9 cellular contexts compared by ENCODE assay signal in the genomic region with DNA sequence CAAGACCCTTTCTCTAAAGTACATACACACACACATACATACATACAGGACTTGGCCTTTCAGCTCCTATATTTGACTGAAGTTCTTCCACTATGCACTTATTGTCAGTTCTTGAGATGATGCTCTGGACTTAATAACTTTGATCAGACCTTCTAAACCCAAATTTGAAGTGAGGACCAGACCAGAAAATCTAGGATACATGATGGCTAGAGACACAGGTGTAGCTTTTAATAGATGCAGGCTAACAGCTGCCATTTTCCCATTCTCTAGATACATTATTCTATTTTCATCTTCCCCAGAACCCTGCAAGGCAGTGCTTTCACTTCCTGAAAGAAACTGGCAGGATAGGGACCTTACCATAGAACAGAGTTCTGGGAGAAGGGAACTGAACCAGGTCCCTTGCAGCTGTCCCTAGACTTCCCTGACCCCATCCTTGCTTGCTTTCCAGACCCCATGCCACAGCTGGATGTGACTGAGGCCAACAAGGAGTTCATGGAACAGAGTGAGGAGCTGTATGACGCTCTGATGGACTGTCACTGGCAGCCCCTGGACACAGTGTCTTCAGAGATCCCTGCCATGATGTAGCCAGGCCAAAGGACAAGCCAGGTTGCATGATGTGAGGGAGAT. TPM values are rescaled to one million over a fixed set of nuclear protein-coding genes. Genes with fewer than 3 reads are reported as not detected.
DNase-seq lines count a peak whose midpoint lies in the region; ATAC-seq, FAIRE-seq and TF ChIP-seq lines count a peak whose summit lies in the region.
"Had no signal": no experiment of that assay in that cellular context is flagged by ENCODE, and none has a peak within 500 bp of the region (broad histone marks: within the 10 kb centered on the region; RNA-seq: fewer than 3 reads in every experiment).

No MANE protein-coding gene starts in this region.

- no peak for TF ChIP-seq EP300 in A549 (IDR thresholded peaks at IDR 0.05)

- H3K27ac Mint-ChIP-seq in dendritic cell treated with granulocyte-macrophage colony-stimulating factor and Interleukin-4, amounts not matched to agents 40 ng/mL and 50 ng/mL, for 4 days: peak overlapping the region; percentile 48

- TF ChIP-seq RAD21 in A549 (conservative IDR thresholded peaks at IDR 0.05 in 1 of 2, IDR thresholded peaks at IDR 0.05 in 1 of 2): no peak

- H3K4me1 Mint-ChIP-seq in dendritic cell treated with granulocyte-macrophage colony-stimulating factor and Interleukin-4, amounts not matched to agents 40 ng/mL and 50 ng/mL, for 4 days (ENCODE audit: low read depth): peaks cover 41% of the 10 kb centered on the region

- intact Hi-C loops in dendritic cell treated with granulocyte-macrophage colony-stimulating factor and Interleukin-4, amounts not matched to agents 40 ng/mL and 50 ng/mL, for 4 days (cut with micrococcal nuclease): no loop called here

- POLR2A ChIA-PET in A549 (lab: Yijun Ruan, JAX): no interaction called here

- peak; percentile 43 for TF ChIP-seq POLR2A in A549 (IDR thresholded peaks at IDR 0.05; ENCODE audit: low read length)
- peak; percentile 55 for TF ChIP-seq POLR2A in GM18505 (IDR thresholded peaks at IDR 0.05; ENCODE audit: borderline replicate concordance, extremely low read depth, insufficient read depth, insufficient read length)

- CTCF ChIA-PET in A549 (lab: Yijun Ruan, JAX): interaction anchor here (0.9 kb wide), 1 partner anchor 59 kb away, joined by 4 read pairs; no protein-coding TSS in a partner anchor

- 67% methylated on average over 1 of the region's 1 CpG for WGBS in A549 (ENCODE audit: missing lambda C conversion rate)

- peaks cover 92% of the 10 kb centered on the region for H3K36me3 Mint-ChIP-seq in dendritic cell treated with granulocyte-macrophage colony-stimulating factor and Interleukin-4, amounts not matched to agents 40 ng/mL and 50 ng/mL, for 4 days (ENCODE audit: low read depth)

- no peak for DNase-seq in A549 (ENCODE audit: low read depth in 1 of 2, low spot score in 1 of 2)
- peak; percentile 60 for DNase-seq in RCC 7860 (ENCODE audit: low spot score)
- DNase-seq in dermis blood vessel endothelial cell: no peak
- DNase-seq in T1000 (lab: John Stamatoyannopoulos, UW): no peak
- no peak for DNase-seq in middle frontal gyrus (ENCODE audit: extremely low spot score, low spot score)

- H3K9me3 Mint-ChIP-seq in dendritic cell treated with granulocyte-macrophage colony-stimulating factor and Interleukin-4, amounts not matched to agents 40 ng/mL and 50 ng/mL, for 4 days: no peaks in the 10 kb centered on the region

- H3K4me3 Mint-ChIP-seq in dendritic cell treated with granulocyte-macrophage colony-stimulating factor and Interleukin-4, amounts not matched to agents 40 ng/mL and 50 ng/mL, for 4 days: no peak overlapping the region

- H3K4me1 ChIP-seq in A549: peaks cover 20% of the 10 kb centered on the region; the same call in 2 of the 3 replicates

- FAIRE-seq in A549 (lab: Jason Lieb, UNC): no peak
- FAIRE-seq in RCC 7860 (lab: Jason Lieb, UNC): no peak
- FAIRE-seq: urothelium cell line had no signal

- H3K27me3 Mint-ChIP-seq in dendritic cell treated with granulocyte-macrophage colony-stimulating factor and Interleukin-4, amounts not matched to agents 40 ng/mL and 50 ng/mL, for 4 days: no peaks in the 10 kb centered on the region

- no peak for TF ChIP-seq CTCF in A549 (IDR thresholded peaks at IDR 0.05)

- H3K4me2 ChIP-seq in A549: no peak overlapping the region

- H3K9me3 ChIP-seq in A549: no peaks in the 10 kb centered on the region

- no peak overlapping the region for H3K4me3 ChIP-seq in A549

- ATAC-seq in A549 (peak; percentile 7 to 22; a peak in 4 of 6 replicates), GM18505 (IDR thresholded peaks at IDR 0.05; ENCODE audit: unreplicated experiment) (no peak), HG02759 (IDR thresholded peaks at IDR 0.05; ENCODE audit: unreplicated experiment) (no peak)

- 0 out of 6 replicates have a peak overlapping the region, but pooled peaks of 1 of the 2 experiments have one; percentile 19 for H3K27ac ChIP-seq in A549

TF ChIP-seq in A549, 52 proteins besides CTCF, POLR2A, EP300 and RAD21 (continues in another document):
- TF ChIP-seq NR3C1 (IDR thresholded peaks at IDR 0.05): no peak
- no peak; the same call in 1 of the 2 replicates for TF ChIP-seq MAX (IDR thresholded peaks at IDR 0.05)
- TF ChIP-seq POLR2AphosphoS2 (conservative IDR thresholded peaks at IDR 0.05; ENCODE audit: low read length): peak; percentile 44
- TF ChIP-seq, protein P1, sequence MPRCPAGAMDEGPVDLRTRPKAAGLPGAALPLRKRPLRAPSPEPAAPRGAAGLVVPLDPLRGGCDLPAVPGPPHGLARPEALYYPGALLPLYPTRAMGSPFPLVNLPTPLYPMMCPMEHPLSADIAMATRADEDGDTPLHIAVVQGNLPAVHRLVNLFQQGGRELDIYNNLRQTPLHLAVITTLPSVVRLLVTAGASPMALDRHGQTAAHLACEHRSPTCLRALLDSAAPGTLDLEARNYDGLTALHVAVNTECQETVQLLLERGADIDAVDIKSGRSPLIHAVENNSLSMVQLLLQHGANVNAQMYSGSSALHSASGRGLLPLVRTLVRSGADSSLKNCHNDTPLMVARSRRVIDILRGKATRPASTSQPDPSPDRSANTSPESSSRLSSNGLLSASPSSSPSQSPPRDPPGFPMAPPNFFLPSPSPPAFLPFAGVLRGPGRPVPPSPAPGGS (IDR thresholded peaks at IDR 0.05): 0 out of 3 replicates have a peak, but pooled peaks have one; percentile 15
- no peak for TF ChIP-seq ELK1 (IDR thresholded peaks at IDR 0.05; ENCODE audit: low read depth, low read length)
- TF ChIP-seq, protein P2, sequence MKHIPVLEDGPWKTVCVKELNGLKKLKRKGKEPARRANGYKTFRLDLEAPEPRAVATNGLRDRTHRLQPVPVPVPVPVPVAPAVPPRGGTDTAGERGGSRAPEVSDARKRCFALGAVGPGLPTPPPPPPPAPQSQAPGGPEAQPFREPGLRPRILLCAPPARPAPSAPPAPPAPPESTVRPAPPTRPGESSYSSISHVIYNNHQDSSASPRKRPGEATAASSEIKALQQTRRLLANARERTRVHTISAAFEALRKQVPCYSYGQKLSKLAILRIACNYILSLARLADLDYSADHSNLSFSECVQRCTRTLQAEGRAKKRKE (CRISPR knock-in tag; IDR thresholded peaks at IDR 0.05; ENCODE audit: low read depth): no peak
- TF ChIP-seq RNF2 (IDR thresholded peaks at IDR 0.05; ENCODE audit: borderline replicate concordance, low read depth): no peak
- no peak for TF ChIP-seq CHD4 (IDR thresholded peaks at IDR 0.05; ENCODE audit: borderline replicate concordance)
- no peak for TF ChIP-seq ZC3H11A (IDR thresholded peaks at IDR 0.05)
- no peak for TF ChIP-seq KDM1A (IDR thresholded peaks at IDR 0.05; ENCODE audit: low read depth)
- 0 out of 2 replicates have a peak, but pooled peaks have one; percentile 45 for TF ChIP-seq HOXA7 (CRISPR knock-in tag; IDR thresholded peaks at IDR 0.05)
- no peak for TF ChIP-seq HES2 (IDR thresholded peaks at IDR 0.05)
- no peak for TF ChIP-seq ESRRA (IDR thresholded peaks at IDR 0.05; ENCODE audit: borderline replicate concordance, low read length)
- TF ChIP-seq FOSB (CRISPR knock-in tag; IDR thresholded peaks at IDR 0.05): no peak
- no peak for TF ChIP-seq FOXS1 (CRISPR knock-in tag; IDR thresholded peaks at IDR 0.05)
- TF ChIP-seq MAZ (IDR thresholded peaks at IDR 0.05; ENCODE audit: borderline replicate concordance, low read depth, low read length): no peak
- TF ChIP-seq TFCP2L1 (CRISPR knock-in tag; IDR thresholded peaks at IDR 0.05): no peak; the same call in none of the 2 replicates
- peak in 1 of 2 experiments; percentile 45; a peak in 3 of 5 replicates for TF ChIP-seq JUN (IDR thresholded peaks at IDR 0.05)
- peak; percentile 49 for TF ChIP-seq PBX3 (IDR thresholded peaks at IDR 0.05)

RNA-seq across cellular contexts. Expression of gene RAB42, which starts 14.9 kb away (rescaled TPM):
- polyA plus RNA-seq in A549 (2011; rRNA removed): 0.81 and 0.85 TPM in 2 replicates
- polyA plus RNA-seq in A549 (2012; cell fraction: cytosol; rRNA removed): 0.99 and 2.0 TPM in 2 replicates
- 0.61 and 0.98 TPM in 2 replicates for polyA plus RNA-seq in A549 (2012; cell fraction: nucleus; rRNA removed)
- 1.8 to 2.3 TPM (median 2.0 TPM) in 3 replicates for polyA plus RNA-seq in A549 (2017; fragmentation: RNase III; extraction: RNeasy Plus Mini Kit Qiagen cat#74134 plus additional on column Dnase treatment)
- 1.0 and 1.5 TPM in 2 replicates for polyA minus RNA-seq in A549 (2011; rRNA and poly(A)+ RNA removed)
- 2.5 and 8.8 TPM in 2 replicates for total RNA-seq in dermis blood vessel endothelial cell

RNA-seq across cellular contexts. Expression of gene TRNAU1AP, which starts 24.3 kb away (rescaled TPM):
- polyA plus RNA-seq in A549 (2011; rRNA removed) (23.8 and 25.5 TPM in 2 replicates), A549 (2017; fragmentation: RNase III; extraction: RNeasy Plus Mini Kit Qiagen cat#74134 plus additional on column Dnase treatment) (14.5 to 14.9 TPM (median 14.5 TPM) in 3 replicates)
- polyA plus RNA-seq in A549 (2012; cell fraction: cytosol; rRNA removed): 15.7 and 17.0 TPM in 2 replicates
- 13.5 and 19.2 TPM in 2 replicates for polyA plus RNA-seq in A549 (2012; cell fraction: nucleus; rRNA removed)
- 7.1 and 10.8 TPM in 2 replicates for polyA minus RNA-seq in A549 (2011; rRNA and poly(A)+ RNA removed)
- 20.6 and 28.2 TPM in 2 replicates for total RNA-seq in dermis blood vessel endothelial cell

Comparison
In these comparisons a context has a peak if more than half of its experiments do, and no peak if none do; other contexts are left out.
1. ATAC-seq: peak in A549 (2 of 2); none in GM18505 (single experiment) and HG02759 (single experiment).